10 cellular contexts compared by ENCODE assay signal in the genomic region with DNA sequence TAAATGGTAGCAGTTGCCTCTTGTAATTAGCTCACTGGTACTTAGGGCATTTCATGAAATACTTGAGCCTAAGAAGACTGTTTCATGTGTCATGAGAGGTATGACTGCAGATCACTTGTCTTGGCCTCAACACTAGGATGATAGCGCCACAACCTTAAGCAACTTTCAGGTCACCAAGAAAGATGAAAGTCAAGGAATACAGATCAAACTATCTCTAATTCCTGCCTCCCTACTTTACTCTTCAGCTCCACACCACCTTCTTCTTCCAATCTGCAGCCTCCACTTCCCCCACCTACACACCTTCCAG. TPM values are rescaled to one million over a fixed set of nuclear protein-coding genes. Genes with fewer than 3 reads are reported as not detected.
DNase-seq lines count a peak whose midpoint lies in the region; ATAC-seq, FAIRE-seq and TF ChIP-seq lines count a peak whose summit lies in the region.
"Had no signal": no experiment of that assay in that cellular context is flagged by ENCODE, and none has a peak within 500 bp of the region (broad histone marks: within the 10 kb centered on the region; RNA-seq: fewer than 3 reads in every experiment).

No MANE protein-coding gene starts in this region.

- H3K4me1 ChIP-seq in PC-3 (ENCODE audit: insufficient read depth, low read length): peaks cover 26% of the 10 kb centered on the region
- H3K4me1 ChIP-seq in spleen: peaks cover 63 to 99% (median 95%) of the 10 kb centered on the region in 6 donors
- H3K4me1 ChIP-seq in kidney (ENCODE audit: control insufficient read depth in 1 of 2, insufficient read depth in 1 of 2, low read depth in 1 of 2, low read length in 2 of 2): peaks cover 16 to 30% of the 10 kb centered on the region in 2 donors

- H3K27me3 Mint-ChIP-seq in activated CD4-positive, alpha-beta T cell treated with anti-CD3 and anti-CD28 coated beads, Interleukin-2, amount 10 ng/mL, durations not matched to agents 7 days and 5 days: no peaks in the 10 kb centered on the region
- H3K27me3 Mint-ChIP-seq in activated naive CD8-positive, alpha-beta T cell treated with anti-CD3 and anti-CD28 coated beads, Interleukin-2, amount 50 U/mL, for 24 hours: no peaks in the 10 kb centered on the region

- peak overlapping the region; percentile 76 for H3K27ac Mint-ChIP-seq in activated CD4-positive, alpha-beta T cell treated with anti-CD3 and anti-CD28 coated beads, Interleukin-2, amount 10 ng/mL, durations not matched to agents 7 days and 5 days
- peak overlapping the region; percentile 96 for H3K27ac Mint-ChIP-seq in activated naive CD8-positive, alpha-beta T cell treated with anti-CD3 and anti-CD28 coated beads, Interleukin-2, amount 50 U/mL, for 24 hours

- H3K4me3 ChIP-seq in PC-3 (ENCODE audit: low read length) (no peak overlapping the region), spleen (no peak overlapping the region), dorsolateral prefrontal cortex (no peak overlapping the region), kidney (ENCODE audit: low read length in 2 of 2) (no peak overlapping the region)

- no peak overlapping the region for H3K9ac ChIP-seq in PC-3 (ENCODE audit: low read length)
- no peak overlapping the region for H3K9ac ChIP-seq in kidney (ENCODE audit: low read length in 2 of 2)

- DNase-seq in activated CD4-positive, alpha-beta T cell treated with anti-CD3 and anti-CD28 coated beads, Interleukin-2, amount 10 ng/mL, durations not matched to agents 7 days and 5 days: no peak
- DNase-seq in activated CD4-positive, alpha-beta T cell treated with anti-CD3 and anti-CD28 coated beads, Interleukin-2, amount 50 U/mL, for 1 hour: no peak
- DNase-seq in PC-3: no peak
- DNase-seq in activated naive CD8-positive, alpha-beta T cell treated with anti-CD3 and anti-CD28 coated beads, Interleukin-2, amount 50 U/mL, for 24 hours: no peak
- no peak for DNase-seq in spleen
- no peak for DNase-seq in dorsolateral prefrontal cortex
- no peak for DNase-seq in kidney
- DNase-seq in A172 (ENCODE audit: low spot score): no peak
- DNase-seq: NCI-H2029 treated with DMSO at 0.1 percent for 48 hours, NCI-H526 treated with DMSO at 0.1 percent for 48 hours had no signal

- CTCF ChIA-PET in activated CD4-positive, alpha-beta T cell treated with anti-CD3 and anti-CD28 coated beads, Interleukin-2, amount 10 ng/mL, durations not matched to agents 7 days and 5 days (lab: Charles Lee): interaction anchor here (0.6 to 1.8 kb wide), 7 partner anchors 9 to 108 kb away, joined by 3 to 4 read pairs (median 4); a partner anchor contains a TSS
- CTCF ChIA-PET in PC-3 (lab: Charles Lee): no interaction called here

- peaks cover 7% of the 10 kb centered on the region for H3F3A ChIP-seq in PC-3 (ENCODE audit: low read length, unreplicated experiment)

- no peak for FAIRE-seq in kidney (lab: Jason Lieb, UNC)

- H3K9me2 ChIP-seq in PC-3 (replicated peaks; ENCODE audit: low read length): no peaks in the 10 kb centered on the region

- H3K9me3 Mint-ChIP-seq in activated CD4-positive, alpha-beta T cell treated with anti-CD3 and anti-CD28 coated beads, Interleukin-2, amount 10 ng/mL, durations not matched to agents 7 days and 5 days: no peaks in the 10 kb centered on the region
- peaks cover 3% of the 10 kb centered on the region for H3K9me3 Mint-ChIP-seq in activated naive CD8-positive, alpha-beta T cell treated with anti-CD3 and anti-CD28 coated beads, Interleukin-2, amount 50 U/mL, for 24 hours

- no peaks in the 10 kb centered on the region for H3K36me3 ChIP-seq in PC-3 (ENCODE audit: low read depth, low read length)
- peaks cover 0 to 12% (median 0%) of the 10 kb centered on the region in 6 donors for H3K36me3 ChIP-seq in spleen
- H3K36me3 ChIP-seq in kidney (ENCODE audit: control insufficient read depth in 1 of 2, insufficient read depth in 2 of 2, low read length in 2 of 2): no peaks in the 10 kb centered on the region

- no peaks in the 10 kb centered on the region for H3K27me3 ChIP-seq in PC-3 (ENCODE audit: low read length)
- no peaks in the 10 kb centered on the region for H3K27me3 ChIP-seq in spleen (replicated peaks in 1 of 7)
- H3K27me3 ChIP-seq in dorsolateral prefrontal cortex: no peaks in the 10 kb centered on the region

- TF ChIP-seq CTCF in PC-3 (conservative IDR thresholded peaks at IDR 0.05; ENCODE audit: low read depth, low read length): no peak
- TF ChIP-seq CTCF in spleen (IDR thresholded peaks at IDR 0.05 in 8 of 11, conservative IDR thresholded peaks at IDR 0.05 in 3 of 11): no peak
- no peak for TF ChIP-seq CTCF in dorsolateral prefrontal cortex (IDR thresholded peaks at IDR 0.05 in 54 of 56, conservative IDR thresholded peaks at IDR 0.05 in 2 of 56; ENCODE audit: low read depth in 1 of 56, partially characterized antibody in 56 of 56)
- TF ChIP-seq CTCF in kidney (IDR thresholded peaks at IDR 0.05; ENCODE audit: borderline replicate concordance, extremely low read depth, insufficient read depth): no peak

- H3K4me3 Mint-ChIP-seq in activated CD4-positive, alpha-beta T cell treated with anti-CD3 and anti-CD28 coated beads, Interleukin-2, amount 10 ng/mL, durations not matched to agents 7 days and 5 days: no peak overlapping the region
- H3K4me3 Mint-ChIP-seq in activated naive CD8-positive, alpha-beta T cell treated with anti-CD3 and anti-CD28 coated beads, Interleukin-2, amount 50 U/mL, for 24 hours: peak overlapping the region; percentile 61

- H4K20me1 ChIP-seq in PC-3 (ENCODE audit: low read length): no peaks in the 10 kb centered on the region

- H3K4me2 ChIP-seq in PC-3 (ENCODE audit: low read length): no peak overlapping the region

- no peak for TF ChIP-seq POLR2A in spleen (IDR thresholded peaks at IDR 0.05)

- 91 to 100% (median 93%) methylated on average over 1 of the region's 1 CpG for WGBS in spleen, 5 donors

- ATAC-seq in PC-3: no peak
- peak; percentile 80 for ATAC-seq in activated naive CD8-positive, alpha-beta T cell treated with anti-CD3 and anti-CD28 coated beads, Interleukin-2, amount 50 U/mL, for 24 hours

- POLR2A ChIA-PET in activated CD4-positive, alpha-beta T cell treated with anti-CD3 and anti-CD28 coated beads, Interleukin-2, amount 10 ng/mL, durations not matched to agents 7 days and 5 days (lab: Charles Lee): interaction anchor here (0.7 kb wide), 1 partner anchor 1428 kb away, joined by 4 read pairs; a partner anchor contains a TSS
- POLR2A ChIA-PET in PC-3 (lab: Charles Lee; ENCODE audit: unreplicated experiment): no interaction called here

- peaks cover 71% of the 10 kb centered on the region for H3K4me1 Mint-ChIP-seq in activated CD4-positive, alpha-beta T cell treated with anti-CD3 and anti-CD28 coated beads, Interleukin-2, amount 10 ng/mL, durations not matched to agents 7 days and 5 days
- H3K4me1 Mint-ChIP-seq in activated naive CD8-positive, alpha-beta T cell treated with anti-CD3 and anti-CD28 coated beads, Interleukin-2, amount 50 U/mL, for 24 hours: peaks cover 91% of the 10 kb centered on the region

- peaks cover 37% of the 10 kb centered on the region for H3K36me3 Mint-ChIP-seq in activated CD4-positive, alpha-beta T cell treated with anti-CD3 and anti-CD28 coated beads, Interleukin-2, amount 10 ng/mL, durations not matched to agents 7 days and 5 days (ENCODE audit: low read depth)
- peaks cover 38% of the 10 kb centered on the region for H3K36me3 Mint-ChIP-seq in activated naive CD8-positive, alpha-beta T cell treated with anti-CD3 and anti-CD28 coated beads, Interleukin-2, amount 50 U/mL, for 24 hours (ENCODE audit: low read depth)

- H3K9me3 ChIP-seq in PC-3 (ENCODE audit: low read length): no peaks in the 10 kb centered on the region
- no peaks in the 10 kb centered on the region for H3K9me3 ChIP-seq in spleen
- no peaks in the 10 kb centered on the region for H3K9me3 ChIP-seq in kidney (ENCODE audit: control insufficient read depth in 1 of 2, low read length in 2 of 2)

- peaks cover 88% of the 10 kb centered on the region for H3K79me2 ChIP-seq in PC-3 (ENCODE audit: low read length)

- peak overlapping the region; percentile 81; the same call in 1 of the 2 replicates for H3K27ac ChIP-seq in PC-3 (ENCODE audit: low read length)
- peak overlapping the region in 6 of 8 donors; percentile 5 to 83 (median 79) for H3K27ac ChIP-seq in spleen
- H3K27ac ChIP-seq in dorsolateral prefrontal cortex: no peak overlapping the region
- H3K27ac ChIP-seq in kidney (ENCODE audit: low read depth in 2 of 2, low read length in 2 of 2): no peak overlapping the region

- no peak overlapping the region for H2AFZ ChIP-seq in PC-3 (ENCODE audit: low read length)

- intact Hi-C loops in PC-3 (cut with micrococcal nuclease): no loop called here
- intact Hi-C loops in spleen (cut with DNase I; ENCODE audit: low total_unique reads): no loop called here
- intact Hi-C loops in dorsolateral prefrontal cortex (cut with DNase I): no loop called here
- intact Hi-C loops in kidney (cut with DNase I): no loop called here

- BruUV-seq in PC-3 (replicated peaks; lab: Mats Ljungman, UMichigan): no TSS peak

RNA-seq across cellular contexts. Expression of a gene that starts 28.1 kb away (rescaled TPM):
- 10 to 100 TPM; 80.9 to 94.9 TPM for total RNA-seq in activated CD4-positive, alpha-beta T cell treated with anti-CD3 and anti-CD28 coated beads, Interleukin-2, amount 10 ng/mL, durations not matched to agents 7 days and 5 days
- total RNA-seq in PC-3 (2014; rRNA removed): 33.9 and 38.0 TPM in 2 replicates
- 100 to 1,000 TPM in 3 of 7 donors, 10 to 100 TPM in 4; 69.5 to 125 (median 84.5) TPM for total RNA-seq in spleen
- 10 to 100 TPM; 20.5 to 37.5 (median 25.4) TPM for polyA plus RNA-seq in spleen
- total RNA-seq in dorsolateral prefrontal cortex: 10 to 100 TPM; 27.3 to 72.4 (median 40.6) TPM
- total RNA-seq in kidney: 45.0 TPM
- 10.9 TPM for polyA plus RNA-seq in kidney (ENCODE audit: insufficient read depth, low read depth, low replicate concordance)
- 58.9 and 62.5 TPM in 2 replicates for total RNA-seq in A172 (2014; rRNA removed; shearing (Covaris generic))

Comparison
In these comparisons a context has a peak if more than half of its experiments do, and no peak if none do; other contexts are left out.
1. H3K27ac ChIP-seq: peak in PC-3 (single experiment) and spleen (6 of 8); none in dorsolateral prefrontal cortex (0 of 59) and kidney (0 of 2).